ENCODE assay signal across 1 cellular context in genomic region chr17:70107441-70107840, GRCh38.
TF ChIP-seq lines count a peak whose summit lies in the region.

No MANE protein-coding gene starts in this region.

TF ChIP-seq in HepG2, 621 proteins besides CTCF, POLR2A, EP300 and RAD21 (continued from another document):
- TF ChIP-seq FUBP1 (CRISPR knock-in tag; IDR thresholded peaks at IDR 0.05; ENCODE audit: borderline replicate concordance) (no peak), IKZF1 (IDR thresholded peaks at IDR 0.05) (no peak)
